Comparison of ENCODE assay signal across 25 cellular contexts in genomic region chr2:116692988-116693387, GRCh38.
"Had no signal": no experiment of that assay in that cellular context is flagged by ENCODE, and none has a peak within 500 bp of the region (broad histone marks: within the 10 kb centered on the region; RNA-seq: fewer than 3 reads in every experiment).

No MANE protein-coding gene starts in this region.

- H3K27ac Mint-ChIP-seq: naive thymus-derived CD4-positive, alpha-beta T cell; natural killer cell treated with Interleukin-12 subunit alpha and Interleukin-12 subunit beta and Interleukin-15 and Interleukin-18, amount 100 ng/mL, for 72 hours; progenitor cell of endocrine pancreas; stimulated activated naive B cell treated with anti-CD40 and anti-IgM and Interleukin-4, amounts not matched to agents 10 μg/mL and 1 μg/mL and 100 μg/mL, for 72 hours had no signal

- H3K9me3 ChIP-seq: mucosa of descending colon, ovary, right lobe of liver, thoracic aorta, tibial artery, upper lobe of right lung had no signal

- ATAC-seq: left cardiac atrium; left lung; lower lobe of right lung; mucosa of descending colon; naive thymus-derived CD4-positive, alpha-beta T cell; natural killer cell treated with Interleukin-12 subunit alpha and Interleukin-12 subunit beta and Interleukin-15 and Interleukin-18, amount 100 ng/mL, for 72 hours; right lobe of liver; stimulated activated naive B cell treated with anti-CD40 and anti-IgM and Interleukin-4, amounts not matched to agents 10 μg/mL and 1 μg/mL and 100 μg/mL, for 72 hours; stimulated activated naive CD8-positive, alpha-beta T cell treated with anti-CD3 and anti-CD28 coated beads, Interleukin-15, Interleukin-2, amounts not matched to agents 100 U/mL and 50 U/mL, for 24 hours; upper lobe of right lung had no signal

- H3K4me1 ChIP-seq: left lung, lower lobe of right lung, right atrium auricular region, right lobe of liver, stomach, tibial artery, upper lobe of right lung had no signal

- H3K9me3 Mint-ChIP-seq: natural killer cell treated with Interleukin-12 subunit alpha and Interleukin-12 subunit beta and Interleukin-15 and Interleukin-18, amount 100 ng/mL, for 72 hours had no signal

- H3K36me3 ChIP-seq: left lung, lower lobe of right lung, ovary, right atrium auricular region, right lobe of liver, stomach, thoracic aorta, tibial artery, upper lobe of right lung had no signal

- DNase-seq: hippocampal formation; kidney glomerular epithelial cell; left cardiac atrium; left lung; lower lobe of right lung; midbrain; mucosa of descending colon; naive thymus-derived CD4-positive, alpha-beta T cell; ovary; right lobe of liver; stimulated activated CD4-positive, alpha-beta T cell treated with anti-CD3 and anti-CD28 coated beads, Interleukin-12 subunit alpha, Interleukin-12 subunit beta, amount 100 ng/mL, for 4 hours; stimulated activated CD4-positive, alpha-beta T cell treated with anti-CD3 and anti-CD28 coated beads, Interleukin-15, amount 100 ng/mL, for 24 hours; stimulated activated CD4-positive, alpha-beta T cell treated with anti-CD3 and anti-CD28 coated beads, Interleukin-2, amount 100 ng/mL, for 24 hours; stimulated activated CD4-positive, alpha-beta T cell treated with anti-CD3 and anti-CD28 coated beads, Interleukin-4, amount 100 ng/mL, for 1 hour; stimulated activated naive B cell treated with anti-CD40 and anti-IgM and Interleukin-4, amounts not matched to agents 10 μg/mL and 1 μg/mL and 100 μg/mL, for 72 hours; stimulated activated naive CD8-positive, alpha-beta T cell treated with anti-CD3 and anti-CD28 coated beads, Interleukin-15, Interleukin-2, amounts not matched to agents 100 U/mL and 50 U/mL, for 24 hours; stomach; tibial artery; trophoblast cell; upper lobe of right lung had no signal

- H3K27me3 ChIP-seq: left lung, ovary, right atrium auricular region, right lobe of liver, stomach, tibial artery, upper lobe of right lung had no signal

- H3K27me3 Mint-ChIP-seq: naive thymus-derived CD4-positive, alpha-beta T cell; natural killer cell treated with Interleukin-12 subunit alpha and Interleukin-12 subunit beta and Interleukin-15 and Interleukin-18, amount 100 ng/mL, for 72 hours; progenitor cell of endocrine pancreas; stimulated activated naive B cell treated with anti-CD40 and anti-IgM and Interleukin-4, amounts not matched to agents 10 μg/mL and 1 μg/mL and 100 μg/mL, for 72 hours had no signal

- H3K27ac ChIP-seq: left lung, lower lobe of right lung, ovary, right atrium auricular region, right lobe of liver, skin epidermis, stomach, thoracic aorta, tibial artery, upper lobe of right lung had no signal

- H3K4me3 ChIP-seq: left lung, lower lobe of right lung, mucosa of descending colon, ovary, right atrium auricular region, right lobe of liver, skin epidermis, stomach, thoracic aorta, tibial artery, upper lobe of right lung had no signal

- H3K4me3 Mint-ChIP-seq: naive thymus-derived CD4-positive, alpha-beta T cell; natural killer cell treated with Interleukin-12 subunit alpha and Interleukin-12 subunit beta and Interleukin-15 and Interleukin-18, amount 100 ng/mL, for 72 hours; stimulated activated naive B cell treated with anti-CD40 and anti-IgM and Interleukin-4, amounts not matched to agents 10 μg/mL and 1 μg/mL and 100 μg/mL, for 72 hours had no signal

- H3K36me3 Mint-ChIP-seq: naive thymus-derived CD4-positive, alpha-beta T cell; natural killer cell treated with Interleukin-12 subunit alpha and Interleukin-12 subunit beta and Interleukin-15 and Interleukin-18, amount 100 ng/mL, for 72 hours; stimulated activated naive B cell treated with anti-CD40 and anti-IgM and Interleukin-4, amounts not matched to agents 10 μg/mL and 1 μg/mL and 100 μg/mL, for 72 hours had no signal

- H3K4me1 Mint-ChIP-seq: naive thymus-derived CD4-positive, alpha-beta T cell; stimulated activated naive B cell treated with anti-CD40 and anti-IgM and Interleukin-4, amounts not matched to agents 10 μg/mL and 1 μg/mL and 100 μg/mL, for 72 hours had no signal
